11 cellular contexts compared by ENCODE assay signal in genomic region chr11:126929186-126930085, GRCh38.
DNase-seq lines count a peak whose midpoint lies in the region; ATAC-seq and TF ChIP-seq lines count a peak whose summit lies in the region.
"Had no signal": no experiment of that assay in that cellular context is flagged by ENCODE, and none has a peak within 500 bp of the region (broad histone marks: within the 10 kb centered on the region; RNA-seq: fewer than 3 reads in every experiment).

No MANE protein-coding gene starts in this region.

- H3K4me3 ChIP-seq in fibroblast of villous mesenchyme (ENCODE audit: low read depth, low read length) (no peak overlapping the region), skeletal muscle cell (ENCODE audit: low read depth, low read length) (no peak overlapping the region)

- DNase-seq in GM04504 (ENCODE audit: low read depth), result peak; percentile 69
- peak; percentile 48 for DNase-seq in RPMI7951 (ENCODE audit: low read depth)
- DNase-seq in fibroblast of villous mesenchyme (ENCODE audit: low read depth), result peak; percentile 32
- DNase-seq in skeletal muscle cell (ENCODE audit: low read depth), result peak; percentile 62
- no peak for DNase-seq in omental fat pad (ENCODE audit: low spot score)
- DNase-seq in SIG-M5 treated with dmso at 0.1 percent for 504 hours (lab: John Stamatoyannopoulos, UW; ENCODE audit: unreplicated experiment), result no peak
- no peak for DNase-seq in cerebellum (ENCODE audit: low spot score)
- DNase-seq in activated CD4-positive, alpha-beta T cell treated with anti-CD3 and anti-CD28 coated beads, Interleukin-2, amount 50 U/mL, for 1 hour, result no peak
- DNase-seq: activated CD4-positive, alpha-beta memory T cell treated with anti-CD3 and anti-CD28 coated beads, Interleukin-2, amount 10 ng/mL, durations not matched to agents 7 days and 5 days; H9; T-helper 1 cell had no signal

- no peak for ATAC-seq in omental fat pad (ENCODE audit: low FRiP score)

- no peak for TF ChIP-seq CTCF in fibroblast of villous mesenchyme (IDR thresholded peaks at IDR 0.05; ENCODE audit: insufficient read depth, low read depth, low read length)
- TF ChIP-seq CTCF in omental fat pad (IDR thresholded peaks at IDR 0.05), result no peak

Comparison
In these comparisons a context has a peak if more than half of its experiments do, and no peak if none do; other contexts are left out.
1. DNase-seq: peak in GM04504 (single experiment), RPMI7951 (single experiment), fibroblast of villous mesenchyme (single experiment) and skeletal muscle cell (single experiment); none in omental fat pad (single experiment), SIG-M5 treated with dmso at 0.1 percent for 504 hours (single experiment), cerebellum (single experiment) and activated CD4-positive, alpha-beta T cell treated with anti-CD3 and anti-CD28 coated beads, Interleukin-2, amount 50 U/mL, for 1 hour (single experiment).